Comparison of ENCODE assay signal across 2 cellular contexts in the genomic region with DNA sequence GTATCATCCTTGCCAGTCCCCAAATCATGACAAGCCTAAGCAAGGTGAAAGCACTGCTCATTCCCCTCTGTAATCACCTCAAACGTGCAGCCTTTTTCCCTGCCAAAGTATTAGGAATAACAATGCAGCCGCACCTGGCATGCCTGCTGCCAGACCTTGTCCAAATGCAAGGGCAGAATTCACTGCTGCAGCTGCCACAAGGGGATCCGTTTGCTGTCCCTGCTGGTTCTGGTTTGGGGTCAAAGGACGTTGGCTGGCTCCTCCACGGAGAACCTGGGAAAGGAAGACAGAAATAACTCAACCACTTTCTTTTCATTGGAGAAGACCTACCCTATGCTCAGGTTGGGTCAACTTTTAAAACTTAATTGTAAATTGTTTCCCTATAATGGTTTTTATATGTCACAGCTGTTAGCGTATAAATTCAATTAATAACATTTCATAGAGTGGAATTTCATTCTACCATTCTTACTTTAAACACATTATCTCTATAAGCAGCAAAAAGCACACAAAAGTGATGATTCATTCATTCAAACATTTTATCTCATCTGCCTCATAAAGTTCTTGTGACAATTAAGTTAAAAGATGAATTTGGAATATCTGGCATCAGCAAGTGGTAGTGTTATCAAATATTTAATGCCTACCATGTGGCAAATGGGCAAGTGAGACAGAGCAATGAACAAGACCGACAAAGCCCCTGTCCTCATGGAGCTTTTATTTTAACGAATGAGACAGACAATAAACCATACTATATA.
TF ChIP-seq lines count a peak whose summit lies in the region.

No MANE protein-coding gene starts in this region.

TF ChIP-seq in IMR-90, 13 proteins besides CTCF, POLR2A, EP300 and RAD21 (continued from another document):
- TF ChIP-seq USF2 (IDR thresholded peaks at IDR 0.05; ENCODE audit: low read depth, low read length) (no peak), MAZ (IDR thresholded peaks at IDR 0.05; ENCODE audit: borderline replicate concordance, low read depth, low read length) (no peak), FOS (IDR thresholded peaks at IDR 0.05; ENCODE audit: low read depth, low read length) (no peak), RCOR1 (IDR thresholded peaks at IDR 0.05; ENCODE audit: insufficient replicate concordance, low read length) (no peak), CHD1 (IDR thresholded peaks at IDR 0.05; ENCODE audit: low read depth, low read length) (no peak), CEBPB (IDR thresholded peaks at IDR 0.05; ENCODE audit: low read depth, low read length) (no peak), BHLHE40 (IDR thresholded peaks at IDR 0.05; ENCODE audit: low read depth, low read length) (no peak)
- TF ChIP-seq, protein P1, sequence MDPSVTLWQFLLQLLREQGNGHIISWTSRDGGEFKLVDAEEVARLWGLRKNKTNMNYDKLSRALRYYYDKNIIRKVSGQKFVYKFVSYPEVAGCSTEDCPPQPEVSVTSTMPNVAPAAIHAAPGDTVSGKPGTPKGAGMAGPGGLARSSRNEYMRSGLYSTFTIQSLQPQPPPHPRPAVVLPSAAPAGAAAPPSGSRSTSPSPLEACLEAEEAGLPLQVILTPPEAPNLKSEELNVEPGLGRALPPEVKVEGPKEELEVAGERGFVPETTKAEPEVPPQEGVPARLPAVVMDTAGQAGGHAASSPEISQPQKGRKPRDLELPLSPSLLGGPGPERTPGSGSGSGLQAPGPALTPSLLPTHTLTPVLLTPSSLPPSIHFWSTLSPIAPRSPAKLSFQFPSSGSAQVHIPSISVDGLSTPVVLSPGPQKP (IDR thresholded peaks at IDR 0.05; ENCODE audit: borderline replicate concordance, low read depth, low read length): no peak
TF ChIP-seq in IMR-90: peak in this region for 0.

TF ChIP-seq in HEK293T, 16 proteins besides CTCF, POLR2A, EP300 and RAD21 (continued from another document):
- TF ChIP-seq PKNOX1 (IDR thresholded peaks at IDR 0.05): no peak
- TF ChIP-seq BHLHE40 (IDR thresholded peaks at IDR 0.05; ENCODE audit: borderline replicate concordance): no peak
- no peak for TF ChIP-seq CTBP1 (IDR thresholded peaks at IDR 0.05; ENCODE audit: borderline replicate concordance)
- TF ChIP-seq ELF4 (IDR thresholded peaks at IDR 0.05): no peak
- TF ChIP-seq ARNT (IDR thresholded peaks at IDR 0.05): no peak
- TF ChIP-seq FOXM1 (IDR thresholded peaks at IDR 0.05; ENCODE audit: borderline replicate concordance): no peak
- no peak for TF ChIP-seq SUZ12 (IDR thresholded peaks at IDR 0.05)
- TF ChIP-seq TARDBP (IDR thresholded peaks at IDR 0.05): no peak
- TF ChIP-seq NFRKB (IDR thresholded peaks at IDR 0.05): no peak
TF ChIP-seq in HEK293T: peak in this region for 0.
